In the genomic region with DNA sequence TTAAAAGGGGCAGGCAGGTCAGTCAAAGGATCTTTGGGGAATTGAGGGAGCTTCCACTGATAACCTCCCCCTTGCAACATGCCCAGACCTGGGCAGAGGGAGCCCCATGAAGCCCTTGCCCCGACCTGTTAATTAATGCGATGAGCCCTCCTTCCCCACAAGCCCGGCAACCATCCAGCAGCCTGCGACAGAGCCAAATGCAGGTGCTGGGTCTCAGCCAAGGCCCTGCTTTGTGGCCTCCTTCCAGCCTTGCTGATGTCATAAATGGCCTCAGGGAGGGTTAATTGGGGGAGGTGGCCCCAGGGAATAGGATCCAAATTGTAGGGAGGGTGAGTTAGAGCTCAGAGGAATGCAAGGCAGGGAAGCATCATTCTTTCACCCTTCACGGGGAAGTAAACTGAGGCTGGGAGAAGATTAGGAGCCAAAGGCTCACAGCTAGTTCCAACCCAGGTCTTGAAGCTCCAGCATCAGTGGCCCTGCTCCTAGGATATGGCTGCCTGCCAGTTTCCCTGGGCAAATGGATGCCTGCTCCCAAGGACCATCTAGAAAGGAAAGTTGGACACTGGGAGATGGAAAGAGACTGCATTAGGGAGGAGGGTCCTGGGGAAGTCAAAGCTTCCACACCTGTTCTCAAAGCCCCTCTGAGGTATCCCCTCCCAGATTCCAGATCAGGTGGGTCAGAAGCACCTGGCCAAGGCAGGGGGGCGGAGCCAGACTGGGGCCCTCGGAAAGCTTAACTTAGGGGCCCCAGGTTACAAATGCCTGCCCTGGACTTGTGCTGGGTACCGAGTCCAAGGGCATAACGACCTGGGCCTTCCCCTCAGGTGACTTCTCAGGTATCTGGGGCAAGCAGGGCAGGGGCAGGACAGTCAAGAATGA, we compare ENCODE assay signal across 12 cellular contexts. TPM values are rescaled to one million over a fixed set of nuclear protein-coding genes. Genes with fewer than 3 reads are reported as not detected.
DNase-seq lines count a peak whose midpoint lies in the region; ATAC-seq and TF ChIP-seq lines count a peak whose summit lies in the region.
"Had no signal": no experiment of that assay in that cellular context is flagged by ENCODE, and none has a peak within 500 bp of the region (broad histone marks: within the 10 kb centered on the region; RNA-seq: fewer than 3 reads in every experiment).

No MANE protein-coding gene starts in this region.

- H3K4me1 ChIP-seq in SK-N-SH (ENCODE audit: control insufficient read depth in 1 of 2, insufficient read depth in 2 of 2, low read depth in 1 of 2, low read length in 1 of 2) (peaks cover 0 to 81% of the 10 kb centered on the region in 2 experiments; a peak in 2 of 4 replicates), lower lobe of right lung (no peaks in the 10 kb centered on the region)

- H3K27ac ChIP-seq in SK-N-SH (ENCODE audit: low read depth in 2 of 2, low read length in 1 of 2), result peak overlapping the region in 1 of 2 experiments; percentile 96; a peak in 3 of 4 replicates
- H3K27ac ChIP-seq in lower lobe of right lung, result no peak overlapping the region

- no peak; the same call in 1 of the 2 replicates for TF ChIP-seq RAD21 in SK-N-SH (IDR thresholded peaks at IDR 0.05; ENCODE audit: low read length)

- no peak overlapping the region for H3K4me3 Mint-ChIP-seq in activated T-helper 17 cell treated with anti-CD3 and anti-CD28 coated beads, Interleukin-2, amount 50 U/mL, for 72 hours
- H3K4me3 Mint-ChIP-seq: naive thymus-derived CD8-positive, alpha-beta T cell; stimulated activated naive B cell treated with anti-CD40 and anti-IgM and Interleukin-4, amounts not matched to agents 10 μg/mL and 1 μg/mL and 100 μg/mL, for 72 hours had no signal

- no peaks in the 10 kb centered on the region for H4K20me1 ChIP-seq in SK-N-SH (ENCODE audit: insufficient read depth)

- H3K4me1 Mint-ChIP-seq in activated T-helper 17 cell treated with anti-CD3 and anti-CD28 coated beads, Interleukin-2, amount 50 U/mL, for 72 hours, result no peaks in the 10 kb centered on the region

- peak; percentile 43 to 82; a peak in 2 of 4 replicates for TF ChIP-seq EP300 in SK-N-SH (IDR thresholded peaks at IDR 0.05; ENCODE audit: borderline replicate concordance in 1 of 2, low read depth in 1 of 2, low read length in 1 of 2)

- no peak overlapping the region for H3K9ac ChIP-seq in SK-N-SH

- ATAC-seq in lower lobe of right lung (no peak), GM21528 (IDR thresholded peaks at IDR 0.05; ENCODE audit: low FRiP score, unreplicated experiment) (no peak), GM21825 (IDR thresholded peaks at IDR 0.05; ENCODE audit: unreplicated experiment) (no peak)
- no peak for ATAC-seq in activated T-helper 17 cell treated with anti-CD3 and anti-CD28 coated beads, Interleukin-2, amount 50 U/mL, for 72 hours (replicated peaks)
- ATAC-seq: naive thymus-derived CD8-positive, alpha-beta T cell; stimulated activated naive B cell treated with anti-CD40 and anti-IgM and Interleukin-4, amounts not matched to agents 10 μg/mL and 1 μg/mL and 100 μg/mL, for 72 hours had no signal

- peak; percentile 96 for DNase-seq in DMS79 treated with DMSO at 0.1 percent for 48 hours (lab: John Stamatoyannopoulos, UW)
- DNase-seq in NCI-H2029 (lab: John Stamatoyannopoulos, UW), result peak; percentile 79
- DNase-seq in SK-N-SH, result peak; percentile 83
- DNase-seq in lower lobe of right lung, result peak; percentile 41
- DNase-seq in AG08395 (ENCODE audit: low spot score), result no peak
- DNase-seq: amniotic stem cell; stimulated activated naive B cell treated with anti-CD40 and anti-IgM and Interleukin-4, amounts not matched to agents 10 μg/mL and 1 μg/mL and 100 μg/mL, for 72 hours; SW 1271 had no signal

- CTCF ChIA-PET in SK-N-SH (lab: Yijun Ruan, JAX), result interaction anchor here (0.9 to 19.6 kb wide), 9 partner anchors 10 to 337 kb away, joined by 3 to 604 read pairs (median 9); a partner anchor contains a TSS

- H3K27me3 ChIP-seq in SK-N-SH (ENCODE audit: insufficient read depth), result no peaks in the 10 kb centered on the region
- H3K27me3 ChIP-seq in lower lobe of right lung (ENCODE audit: low read depth), result no peaks in the 10 kb centered on the region

- TF ChIP-seq CTCF in SK-N-SH (IDR thresholded peaks at IDR 0.05), result no peak
- no peak for TF ChIP-seq CTCF in lower lobe of right lung (IDR thresholded peaks at IDR 0.05)

- H3K79me2 ChIP-seq in SK-N-SH (ENCODE audit: insufficient read depth), result no peaks in the 10 kb centered on the region

- no peaks in the 10 kb centered on the region for H3K9me3 Mint-ChIP-seq in activated T-helper 17 cell treated with anti-CD3 and anti-CD28 coated beads, Interleukin-2, amount 50 U/mL, for 72 hours
- H3K9me3 Mint-ChIP-seq: naive thymus-derived CD8-positive, alpha-beta T cell; stimulated activated naive B cell treated with anti-CD40 and anti-IgM and Interleukin-4, amounts not matched to agents 10 μg/mL and 1 μg/mL and 100 μg/mL, for 72 hours had no signal

- 11% methylated on average over 5 of the region's 9 CpGs for WGBS in SK-N-SH (ENCODE audit: low lambda C conversion rate)

- H3K9me3 ChIP-seq in SK-N-SH (no peaks in the 10 kb centered on the region), lower lobe of right lung (no peaks in the 10 kb centered on the region)

- H3F3A ChIP-seq in SK-N-SH (replicated peaks; ENCODE audit: insufficient read depth), result no peaks in the 10 kb centered on the region

- no peak overlapping the region for H2AFZ ChIP-seq in SK-N-SH (ENCODE audit: low read depth)

- no peak overlapping the region for H3K4me3 ChIP-seq in SK-N-SH (ENCODE audit: low read depth in 2 of 2, low read length in 1 of 2)
- H3K4me3 ChIP-seq in lower lobe of right lung, result no peak overlapping the region

- POLR2A ChIA-PET in SK-N-SH (lab: Yijun Ruan, JAX), result interaction anchor here (1.2 to 7.4 kb wide), 5 partner anchors 13 to 125 kb away, joined by 3 to 87 read pairs (median 7); a partner anchor contains a TSS

- no peaks in the 10 kb centered on the region for H3K27me3 Mint-ChIP-seq in activated T-helper 17 cell treated with anti-CD3 and anti-CD28 coated beads, Interleukin-2, amount 50 U/mL, for 72 hours

- peak overlapping the region; percentile 28; the same call in 1 of the 2 replicates for H3K4me2 ChIP-seq in SK-N-SH

- no peaks in the 10 kb centered on the region for H3K36me3 Mint-ChIP-seq in activated T-helper 17 cell treated with anti-CD3 and anti-CD28 coated beads, Interleukin-2, amount 50 U/mL, for 72 hours (ENCODE audit: low read depth)
- H3K36me3 Mint-ChIP-seq: naive thymus-derived CD8-positive, alpha-beta T cell; stimulated activated naive B cell treated with anti-CD40 and anti-IgM and Interleukin-4, amounts not matched to agents 10 μg/mL and 1 μg/mL and 100 μg/mL, for 72 hours had no signal

- no peaks in the 10 kb centered on the region for H3K9me2 ChIP-seq in SK-N-SH

- intact Hi-C loops in lower lobe of right lung (cut with DNase I), result no loop called here

- H3K36me3 ChIP-seq in SK-N-SH (replicated peaks in 1 of 2; ENCODE audit: control insufficient read depth in 1 of 2, insufficient read depth in 2 of 2, low read length in 1 of 2), result no peaks in the 10 kb centered on the region
- no peaks in the 10 kb centered on the region for H3K36me3 ChIP-seq in lower lobe of right lung

- no peak overlapping the region for H3K27ac Mint-ChIP-seq in activated T-helper 17 cell treated with anti-CD3 and anti-CD28 coated beads, Interleukin-2, amount 50 U/mL, for 72 hours
- H3K27ac Mint-ChIP-seq: stimulated activated naive B cell treated with anti-CD40 and anti-IgM and Interleukin-4, amounts not matched to agents 10 μg/mL and 1 μg/mL and 100 μg/mL, for 72 hours had no signal

TF ChIP-seq in SK-N-SH, 30 proteins besides CTCF, POLR2A, EP300 and RAD21:
- TF ChIP-seq POLR2AphosphoS5 (IDR thresholded peaks at IDR 0.05; ENCODE audit: low read depth, low read length) (peak; percentile 23; the same call in 1 of the 2 replicates), TAF1 (IDR thresholded peaks at IDR 0.05; ENCODE audit: borderline replicate concordance, low read depth, low read length) (no peak), GATA2 (CRISPR knock-in tag; IDR thresholded peaks at IDR 0.05) (peak; percentile 51; the same call in 1 of the 2 replicates), CHD2 (IDR thresholded peaks at IDR 0.05; ENCODE audit: low read length, partially characterized antibody) (peak; percentile 35), GABPA (IDR thresholded peaks at IDR 0.05; ENCODE audit: low read depth) (no peak), MXI1 (IDR thresholded peaks at IDR 0.05; ENCODE audit: low read depth, low read length) (peak; percentile 36; the same call in 1 of the 2 replicates), TCF12 (IDR thresholded peaks at IDR 0.05) (peak; percentile 51), NFIC (IDR thresholded peaks at IDR 0.05; ENCODE audit: borderline replicate concordance) (peak; percentile 91), RCOR1 (IDR thresholded peaks at IDR 0.05; ENCODE audit: low read length) (no peak; the same call in 1 of the 2 replicates), TEAD4 (IDR thresholded peaks at IDR 0.05; ENCODE audit: borderline replicate concordance, insufficient read depth) (0 out of 2 replicates have a peak, but pooled peaks have one; percentile 50)

RNA-seq across cellular contexts. Expression of a gene that starts 34.1 kb away (rescaled TPM):
- polyA plus RNA-seq in SK-N-SH (2012; rRNA removed), result 0.12 and 0.62 TPM in 2 replicates
- polyA plus RNA-seq in SK-N-SH (2012; cell fraction: cytosol; rRNA removed), result 0.59 and 0.60 TPM in 2 replicates
- polyA plus RNA-seq in SK-N-SH (2012; cell fraction: nucleus; rRNA removed), result 0.35 and 1.3 TPM in 2 replicates
- total RNA-seq in lower lobe of right lung, result not detected
- not detected for total RNA-seq in activated T-helper 17 cell treated with anti-CD3 and anti-CD28 coated beads, Interleukin-2, amount 50 U/mL, for 72 hours
- total RNA-seq: naive thymus-derived CD8-positive, alpha-beta T cell had no signal
- polyA plus RNA-seq: naive thymus-derived CD8-positive, alpha-beta T cell had no signal
